19 cellular contexts compared by ENCODE assay signal in the genomic region with DNA sequence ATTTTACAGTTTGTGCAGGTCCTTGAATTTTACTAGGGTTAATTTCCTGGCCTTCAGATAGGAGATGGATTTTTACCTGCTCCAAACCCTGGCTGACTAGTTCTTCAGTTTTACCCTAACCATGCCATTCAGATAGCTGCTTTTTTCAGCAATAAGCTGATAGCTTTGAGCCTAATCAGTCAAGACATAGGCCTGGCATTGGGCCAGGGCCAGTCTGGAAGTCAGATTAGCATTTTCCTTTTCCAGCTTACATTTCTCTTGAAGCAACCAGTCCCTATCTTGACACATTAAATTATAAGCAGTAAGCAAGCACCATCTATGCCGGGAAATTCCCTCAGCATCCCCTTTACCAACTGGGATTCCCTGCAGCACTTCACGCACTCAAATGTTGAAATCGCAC.
A peak's percentile ranks its signal among the peaks of the same experiment; 100 is the strongest.
DNase-seq lines count a peak whose midpoint lies in the region; TF ChIP-seq lines count a peak whose summit lies in the region.
"Had no signal": no experiment of that assay in that cellular context is flagged by ENCODE, and none has a peak within 500 bp of the region (broad histone marks: within the 10 kb centered on the region; RNA-seq: fewer than 3 reads in every experiment).

No MANE protein-coding gene starts in this region.

- H3K4me1 Mint-ChIP-seq in activated T-helper 1 cell treated with anti-CD3 and anti-CD28 coated beads, Interleukin-12 subunit alpha, Interleukin-12 subunit beta, Interleukin-2, Interleukin-4 antibody, amounts not matched to agents 30 ng/mL and 10 ng/mL and 1 ng/mL, durations not matched to agents 14 hours and 24 hours and 36 hours (ENCODE audit: low read depth), result no peaks in the 10 kb centered on the region
- H3K4me1 Mint-ChIP-seq: GM23338, IgD-negative memory B cell, T-cell had no signal

- no peaks in the 10 kb centered on the region for H3K27me3 Mint-ChIP-seq in activated T-helper 1 cell treated with anti-CD3 and anti-CD28 coated beads, Interleukin-12 subunit alpha, Interleukin-12 subunit beta, Interleukin-2, Interleukin-4 antibody, amounts not matched to agents 30 ng/mL and 10 ng/mL and 1 ng/mL, durations not matched to agents 14 hours and 24 hours and 36 hours (ENCODE audit: insufficient read depth)
- H3K27me3 Mint-ChIP-seq: IgD-negative memory B cell, T-cell had no signal

- H3K27me3 ChIP-seq in BE2C, result no peaks in the 10 kb centered on the region

- no peak for TF ChIP-seq CTCF in BE2C (IDR thresholded peaks at IDR 0.05; ENCODE audit: low read depth, low read length)
- no peak for TF ChIP-seq CTCF in fibroblast of pulmonary artery (IDR thresholded peaks at IDR 0.05; ENCODE audit: low read length, missing control alignments)

- H3K4me3 ChIP-seq in BE2C (ENCODE audit: low read depth, low read length) (no peak overlapping the region), fibroblast of pulmonary artery (replicated peaks; ENCODE audit: low read depth, low read length) (no peak overlapping the region)
- H3K4me3 ChIP-seq: GM23338, SK-N-MC had no signal

- intact Hi-C loops in activated T-helper 1 cell treated with anti-CD3 and anti-CD28 coated beads, Interleukin-12 subunit alpha, Interleukin-12 subunit beta, Interleukin-2, Interleukin-4 antibody, amounts not matched to agents 30 ng/mL and 10 ng/mL and 1 ng/mL, durations not matched to agents 14 hours and 24 hours and 36 hours (cut with micrococcal nuclease), result no loop called here

- DNase-seq in BE2C, result peak; percentile 43
- DNase-seq in DMS79 treated with DMSO at 0.1 percent for 48 hours (lab: John Stamatoyannopoulos, UW), result peak; percentile 18
- DNase-seq in OCI-M1 (lab: John Stamatoyannopoulos, UW), result peak; percentile 47
- peak; percentile 9 for DNase-seq in fibroblast of pulmonary artery (ENCODE audit: low read depth)
- DNase-seq in activated T-helper 1 cell treated with anti-CD3 and anti-CD28 coated beads, Interleukin-12 subunit alpha, Interleukin-12 subunit beta, Interleukin-2, Interleukin-4 antibody, amounts not matched to agents 30 ng/mL and 10 ng/mL and 1 ng/mL, durations not matched to agents 14 hours and 24 hours and 36 hours (ENCODE audit: low spot score), result no peak
- no peak for DNase-seq in NCI-H226
- DNase-seq in NK-92 (lab: John Stamatoyannopoulos, UW; ENCODE audit: unreplicated experiment), result no peak
- DNase-seq: ACHN, DND-41, HCEC 1CT, Kasumi-1, MM.1S, NCI-H146, NCI-H526, SHP77, T-cell had no signal

- no peak overlapping the region for H3K27ac Mint-ChIP-seq in activated T-helper 1 cell treated with anti-CD3 and anti-CD28 coated beads, Interleukin-12 subunit alpha, Interleukin-12 subunit beta, Interleukin-2, Interleukin-4 antibody, amounts not matched to agents 30 ng/mL and 10 ng/mL and 1 ng/mL, durations not matched to agents 14 hours and 24 hours and 36 hours
- H3K27ac Mint-ChIP-seq: GM23338, IgD-negative memory B cell, T-cell had no signal

- no peaks in the 10 kb centered on the region for H3K36me3 ChIP-seq in BE2C

- H3K9me3 Mint-ChIP-seq in activated T-helper 1 cell treated with anti-CD3 and anti-CD28 coated beads, Interleukin-12 subunit alpha, Interleukin-12 subunit beta, Interleukin-2, Interleukin-4 antibody, amounts not matched to agents 30 ng/mL and 10 ng/mL and 1 ng/mL, durations not matched to agents 14 hours and 24 hours and 36 hours, result peaks cover 5% of the 10 kb centered on the region

- no peak overlapping the region for H3K4me3 Mint-ChIP-seq in activated T-helper 1 cell treated with anti-CD3 and anti-CD28 coated beads, Interleukin-12 subunit alpha, Interleukin-12 subunit beta, Interleukin-2, Interleukin-4 antibody, amounts not matched to agents 30 ng/mL and 10 ng/mL and 1 ng/mL, durations not matched to agents 14 hours and 24 hours and 36 hours
- H3K4me3 Mint-ChIP-seq: GM23338, IgD-negative memory B cell, T-cell had no signal

- H3K36me3 Mint-ChIP-seq in activated T-helper 1 cell treated with anti-CD3 and anti-CD28 coated beads, Interleukin-12 subunit alpha, Interleukin-12 subunit beta, Interleukin-2, Interleukin-4 antibody, amounts not matched to agents 30 ng/mL and 10 ng/mL and 1 ng/mL, durations not matched to agents 14 hours and 24 hours and 36 hours (ENCODE audit: low read depth), result no peaks in the 10 kb centered on the region
- H3K36me3 Mint-ChIP-seq: IgD-negative memory B cell, T-cell had no signal

- H3K9me3 ChIP-seq in BE2C, result no peaks in the 10 kb centered on the region

- no peaks in the 10 kb centered on the region for H3K4me1 ChIP-seq in BE2C

Comparison
In these comparisons a context has a peak if more than half of its experiments do, and no peak if none do; other contexts are left out.
1. DNase-seq: peak in BE2C (single experiment), DMS79 treated with DMSO at 0.1 percent for 48 hours (single experiment), OCI-M1 (single experiment) and fibroblast of pulmonary artery (single experiment); none in activated T-helper 1 cell treated with anti-CD3 and anti-CD28 coated beads, Interleukin-12 subunit alpha, Interleukin-12 subunit beta, Interleukin-2, Interleukin-4 antibody, amounts not matched to agents 30 ng/mL and 10 ng/mL and 1 ng/mL, durations not matched to agents 14 hours and 24 hours and 36 hours (single experiment), NCI-H226 (single experiment) and NK-92 (single experiment).